In the genomic region with DNA sequence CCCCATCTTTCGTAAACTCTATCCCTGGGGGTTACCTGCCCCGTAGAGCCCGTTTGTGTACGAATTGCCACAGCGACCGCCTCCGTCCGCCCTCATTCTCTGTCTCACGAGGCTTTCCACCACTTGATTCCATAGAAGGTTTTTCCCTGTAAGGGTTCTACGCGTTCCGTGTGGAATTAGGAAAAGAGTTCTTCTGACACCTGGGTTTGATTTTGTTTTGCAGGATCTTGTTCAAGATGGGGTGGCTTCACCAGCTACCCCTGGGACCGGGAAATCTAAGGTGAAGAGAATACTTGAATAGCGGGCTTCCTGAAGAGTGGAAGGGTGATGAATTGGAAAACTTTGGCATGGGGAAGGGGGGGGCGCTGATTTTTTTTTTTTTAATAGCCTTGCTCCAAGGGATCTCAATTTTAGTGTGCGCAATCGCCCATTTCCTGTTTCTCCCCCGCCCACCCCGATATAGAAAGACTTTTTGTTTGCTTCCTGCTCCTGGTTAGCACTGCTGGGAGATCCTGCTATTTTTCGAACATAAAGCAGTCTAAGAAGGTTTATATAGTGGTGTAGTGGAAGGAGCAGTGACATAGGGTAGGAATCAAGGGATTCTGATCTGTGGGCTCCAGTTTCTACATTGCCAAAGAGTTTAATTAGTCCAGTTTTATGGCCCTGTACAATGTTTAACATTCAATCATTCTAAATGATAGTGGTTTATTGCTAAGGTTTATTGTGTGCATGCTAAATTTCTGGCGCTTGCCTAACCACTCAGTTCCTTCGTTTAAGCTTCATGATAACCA, we compare ENCODE assay signal across 8 cellular contexts. TPM values are rescaled to one million over a fixed set of nuclear protein-coding genes. Genes with fewer than 3 reads are reported as not detected.
DNase-seq lines count a peak whose midpoint lies in the region; ATAC-seq and TF ChIP-seq lines count a peak whose summit lies in the region.

No MANE protein-coding gene starts in this region.

- no peaks in the 10 kb centered on the region for H3K27me3 Mint-ChIP-seq in activated T-cell treated with anti-CD3 and anti-CD28 coated beads, Interleukin-2, amount 50 U/mL, for 24 hours

- H3K9me3 ChIP-seq in neuronal stem cell (replicated peaks in 1 of 2; ENCODE audit: control insufficient read depth in 2 of 2, insufficient read depth in 1 of 2, low read depth in 1 of 2, low read length in 2 of 2): no peaks in the 10 kb centered on the region

- H3K4me1 Mint-ChIP-seq in activated T-cell treated with anti-CD3 and anti-CD28 coated beads, Interleukin-2, amount 50 U/mL, for 24 hours (ENCODE audit: low read depth): peaks cover 46% of the 10 kb centered on the region

- peaks cover 2% of the 10 kb centered on the region for H3K79me1 ChIP-seq in neuronal stem cell (ENCODE audit: low read depth, low read length)

- H2BK5ac ChIP-seq in neuronal stem cell (ENCODE audit: low read length): no peak overlapping the region

- H2AK5ac ChIP-seq in neuronal stem cell (ENCODE audit: low read depth, low read length): no peak overlapping the region

- no peaks in the 10 kb centered on the region for H3K9me3 Mint-ChIP-seq in activated T-cell treated with anti-CD3 and anti-CD28 coated beads, Interleukin-2, amount 50 U/mL, for 24 hours

- peak overlapping the region; percentile 58 for H2BK15ac ChIP-seq in neuronal stem cell (ENCODE audit: low read length)

- peak overlapping the region; percentile 91 for H3K18ac ChIP-seq in neuronal stem cell (ENCODE audit: low read length)

- ATAC-seq in HG02840 (IDR thresholded peaks at IDR 0.05; ENCODE audit: low FRiP score, unreplicated experiment): peak; percentile 44

- H3K4me3 ChIP-seq in fibroblast of villous mesenchyme (ENCODE audit: low read depth, low read length) (peak overlapping the region; percentile 90), neuronal stem cell (ENCODE audit: low read length in 2 of 2) (peak overlapping the region; percentile 90 to 98)

- no peak overlapping the region for H2BK120ac ChIP-seq in neuronal stem cell (ENCODE audit: low read depth, low read length)

- peak overlapping the region; percentile 100 for H2AFZ ChIP-seq in neuronal stem cell (ENCODE audit: low read length)

- H3K27ac Mint-ChIP-seq in activated T-cell treated with anti-CD3 and anti-CD28 coated beads, Interleukin-2, amount 50 U/mL, for 24 hours: peak overlapping the region; percentile 93

- peaks cover 3 to 5% of the 10 kb centered on the region in 2 donors for H3K4me1 ChIP-seq in neuronal stem cell (ENCODE audit: control insufficient read depth in 2 of 2, insufficient read depth in 1 of 2, low read depth in 1 of 2, low read length in 2 of 2)

- H3K27ac ChIP-seq in neuronal stem cell (replicated peaks; ENCODE audit: low read length): peak overlapping the region; percentile 1

- H3K4me3 Mint-ChIP-seq in activated T-cell treated with anti-CD3 and anti-CD28 coated beads, Interleukin-2, amount 50 U/mL, for 24 hours: peak overlapping the region; percentile 90

- peak overlapping the region; percentile 69 for H3K4me2 ChIP-seq in neuronal stem cell (ENCODE audit: insufficient read depth, low read length, poor library complexity, severe bottlenecking)

- H3K14ac ChIP-seq in neuronal stem cell (ENCODE audit: low read length): peak overlapping the region; percentile 38

- no peak for TF ChIP-seq CTCF in fibroblast of villous mesenchyme (IDR thresholded peaks at IDR 0.05; ENCODE audit: insufficient read depth, low read depth, low read length)

- peaks cover 6 to 34% of the 10 kb centered on the region in 2 donors for H3K36me3 ChIP-seq in neuronal stem cell (replicated peaks in 1 of 2; ENCODE audit: control insufficient read depth in 2 of 2, insufficient read depth in 2 of 2, low read length in 2 of 2)

- H3K4ac ChIP-seq in neuronal stem cell (ENCODE audit: low read length): no peak overlapping the region

- peak overlapping the region; percentile 96 for H3K23ac ChIP-seq in neuronal stem cell (ENCODE audit: low read depth, low read length, poor library complexity)

- peak; percentile 39 for DNase-seq in stimulated activated CD4-positive, alpha-beta T cell treated with anti-CD3 and anti-CD28 coated beads, Interleukin-15, amount 100 ng/mL, for 24 hours
- DNase-seq in stimulated activated CD4-positive, alpha-beta T cell treated with anti-CD3 and anti-CD28 coated beads, Interleukin-1b, Interleukin-23, amount 100 ng/mL, for 48 hours: no peak
- DNase-seq in NCI-H2227 treated with DMSO at 0.1 percent for 48 hours (lab: John Stamatoyannopoulos, UW): peak; percentile 31
- DNase-seq in activated T-cell treated with anti-CD3 and anti-CD28 coated beads, Interleukin-2, amount 50 U/mL, for 24 hours: no peak
- DNase-seq in fibroblast of villous mesenchyme (ENCODE audit: low read depth): peak; percentile 83
- no peak for DNase-seq in neuronal stem cell (ENCODE audit: low spot score)
- DNase-seq in ureter (ENCODE audit: low spot score): no peak

- H3K27me3 ChIP-seq in neuronal stem cell (ENCODE audit: control insufficient read depth in 3 of 3, insufficient read depth in 3 of 3, low read depth in 1 of 3, low read length in 3 of 3): no peaks in the 10 kb centered on the region

- WGBS in neuronal stem cell (ENCODE audit: extremely low coverage in 2 of 2, insufficient read length in 2 of 2, insufficient replicate concordance in 1 of 2), 2 donors: no CpG with 5 or more reads among the region's 22 CpGs

- H2BK12ac ChIP-seq in neuronal stem cell (ENCODE audit: low read length): no peak overlapping the region

- H4K91ac ChIP-seq in neuronal stem cell (ENCODE audit: low read depth, low read length, poor library complexity): no peak overlapping the region

- H3K36me3 Mint-ChIP-seq in activated T-cell treated with anti-CD3 and anti-CD28 coated beads, Interleukin-2, amount 50 U/mL, for 24 hours (ENCODE audit: low read depth): peaks cover 57% of the 10 kb centered on the region

- H4K8ac ChIP-seq in neuronal stem cell (ENCODE audit: low read depth, low read length): peak overlapping the region; percentile 82

- peak overlapping the region; percentile 94 for H3K9ac ChIP-seq in neuronal stem cell (ENCODE audit: low read depth, low read length, poor library complexity)

RNA-seq across cellular contexts. Expression of gene GCC2, which starts 0.6 kb away (rescaled TPM):
- 21.3 and 30.7 TPM in 2 replicates for total RNA-seq in fibroblast of villous mesenchyme
- polyA plus RNA-seq in neuronal stem cell (2013, experiment 1 of 2): 28.5 TPM
- polyA plus RNA-seq in neuronal stem cell (2013, experiment 2 of 2): 26.9 TPM
- 84.4 TPM for total RNA-seq in ureter

Comparison
In these comparisons a context has a peak if more than half of its experiments do, and no peak if none do; other contexts are left out.
1. DNase-seq: peak in stimulated activated CD4-positive, alpha-beta T cell treated with anti-CD3 and anti-CD28 coated beads, Interleukin-15, amount 100 ng/mL, for 24 hours (single experiment), NCI-H2227 treated with DMSO at 0.1 percent for 48 hours (single experiment) and fibroblast of villous mesenchyme (single experiment); none in stimulated activated CD4-positive, alpha-beta T cell treated with anti-CD3 and anti-CD28 coated beads, Interleukin-1b, Interleukin-23, amount 100 ng/mL, for 48 hours (single experiment), activated T-cell treated with anti-CD3 and anti-CD28 coated beads, Interleukin-2, amount 50 U/mL, for 24 hours (single experiment), neuronal stem cell (single experiment) and ureter (single experiment).